ENCODE assay signal across 1 cellular context in the genomic region with DNA sequence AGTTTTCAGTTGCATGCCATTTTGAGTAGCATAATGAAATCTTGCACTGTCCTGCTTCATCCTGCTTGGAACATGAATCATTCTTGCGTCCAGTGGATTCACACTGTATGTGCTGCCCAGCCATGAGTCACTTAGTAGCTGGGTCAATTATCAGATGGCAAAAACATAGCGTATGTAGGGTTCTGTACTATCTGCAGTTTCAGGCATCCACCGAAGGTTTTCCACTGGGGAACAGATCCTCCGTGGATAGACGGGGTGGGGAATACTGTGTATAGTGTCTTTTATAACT.
A peak's percentile ranks its signal among the peaks of the same experiment; 100 is the strongest.
TF ChIP-seq lines count a peak whose summit lies in the region.

No MANE protein-coding gene starts in this region.

TF ChIP-seq in SK-N-SH, 30 proteins besides CTCF, POLR2A, EP300 and RAD21:
- TF ChIP-seq FOSL2 (IDR thresholded peaks at IDR 0.05; ENCODE audit: borderline replicate concordance, low read depth) (peak; percentile 22; the same call in 1 of the 2 replicates), GATA2 (CRISPR knock-in tag; IDR thresholded peaks at IDR 0.05) (no peak), TCF12 (IDR thresholded peaks at IDR 0.05) (0 out of 2 replicates have a peak, but pooled peaks have one; percentile 1)
